Comparison of ENCODE assay signal across 12 cellular contexts in the genomic region with DNA sequence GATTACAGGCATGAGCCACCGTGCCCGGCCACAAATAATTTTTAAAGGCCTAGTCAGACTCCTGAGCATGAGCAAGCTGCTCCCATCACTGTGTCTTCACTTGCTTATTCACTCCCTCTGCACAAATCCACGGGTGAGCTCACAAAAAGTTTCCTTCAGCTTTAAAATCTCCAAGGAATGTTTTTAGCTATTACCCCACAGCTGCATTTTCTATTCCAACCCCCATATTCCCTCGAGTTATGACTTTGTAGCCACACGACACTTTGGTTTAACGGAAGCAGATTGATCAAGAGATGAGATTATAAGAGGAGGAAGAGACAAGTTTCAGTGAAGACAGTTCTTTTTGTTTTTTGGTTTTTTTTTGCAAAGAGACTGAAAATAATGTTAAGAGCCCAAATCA. TPM values are rescaled to one million over a fixed set of nuclear protein-coding genes. Genes with fewer than 3 reads are reported as not detected.
DNase-seq lines count a peak whose midpoint lies in the region; ATAC-seq and TF ChIP-seq lines count a peak whose summit lies in the region.
"Had no signal": no experiment of that assay in that cellular context is flagged by ENCODE, and none has a peak within 500 bp of the region (broad histone marks: within the 10 kb centered on the region; RNA-seq: fewer than 3 reads in every experiment).

No MANE protein-coding gene starts in this region.

- H3K36me3 Mint-ChIP-seq in activated T-cell treated with anti-CD3 and anti-CD28 coated beads, Interleukin-2, amount 50 U/mL, for 72 hours (ENCODE audit: insufficient read depth in 2 of 2), result peaks cover 0 to 5% of the 10 kb centered on the region in 2 donors
- no peaks in the 10 kb centered on the region for H3K36me3 Mint-ChIP-seq in chondrocyte (ENCODE audit: low read depth)

- ATAC-seq in activated T-cell treated with anti-CD3 and anti-CD28 coated beads, Interleukin-2, amount 50 U/mL, for 72 hours (replicated peaks in 1 of 2), result peak; percentile 45 to 61
- peak; percentile 28 for ATAC-seq in stimulated activated naive CD8-positive, alpha-beta T cell treated with anti-CD3 and anti-CD28 coated beads, Interleukin-15, Interleukin-2, amounts not matched to agents 100 U/mL and 50 U/mL, for 24 hours
- ATAC-seq in HG03457 (IDR thresholded peaks at IDR 0.05; ENCODE audit: unreplicated experiment) (no peak), omental fat pad (ENCODE audit: low FRiP score) (no peak)
- ATAC-seq: esophagus mucosa had no signal

- no peak for TF ChIP-seq CTCF in chondrocyte (IDR thresholded peaks at IDR 0.05)
- TF ChIP-seq CTCF in omental fat pad (IDR thresholded peaks at IDR 0.05), result no peak

- DNase-seq in activated T-cell treated with anti-CD3 and anti-CD28 coated beads, Interleukin-2, amount 50 U/mL, for 72 hours, result no peak
- DNase-seq in activated T-cell treated with anti-CD3 and anti-CD28 coated beads for 4 hours (no peak), NOMO-1 treated with DMSO at 0.1 percent for 48 hours (lab: John Stamatoyannopoulos, UW; ENCODE audit: unreplicated experiment) (peak; percentile 52), chondrocyte (ENCODE audit: low spot score) (no peak), omental fat pad (ENCODE audit: low spot score) (no peak), anterior cingulate cortex (lab: John Stamatoyannopoulos, UW) (no peak)
- DNase-seq in stimulated activated naive CD8-positive, alpha-beta T cell treated with anti-CD3 and anti-CD28 coated beads, Interleukin-15, Interleukin-2, amounts not matched to agents 100 U/mL and 50 U/mL, for 24 hours, result no peak
- DNase-seq: MG63; SJCRH30; stimulated activated CD4-positive, alpha-beta T cell treated with anti-CD3 and anti-CD28 coated beads, Interleukin-1b, Interleukin-23, amount 100 ng/mL, for 48 hours had no signal

- peak overlapping the region; percentile 75 to 80 for H3K4me3 Mint-ChIP-seq in activated T-cell treated with anti-CD3 and anti-CD28 coated beads, Interleukin-2, amount 50 U/mL, for 72 hours
- H3K4me3 Mint-ChIP-seq in chondrocyte (ENCODE audit: unreplicated experiment), result no peak overlapping the region

- H3K4me1 Mint-ChIP-seq in activated T-cell treated with anti-CD3 and anti-CD28 coated beads, Interleukin-2, amount 50 U/mL, for 72 hours (ENCODE audit: low read depth), result peaks cover 88% of the 10 kb centered on the region
- peaks cover 14% of the 10 kb centered on the region for H3K4me1 Mint-ChIP-seq in chondrocyte (ENCODE audit: low read depth)

- H3K9me3 Mint-ChIP-seq in activated T-cell treated with anti-CD3 and anti-CD28 coated beads, Interleukin-2, amount 50 U/mL, for 72 hours, result no peaks in the 10 kb centered on the region
- H3K9me3 Mint-ChIP-seq in chondrocyte (ENCODE audit: low read depth), result no peaks in the 10 kb centered on the region

- H3K27ac Mint-ChIP-seq in activated T-cell treated with anti-CD3 and anti-CD28 coated beads, Interleukin-2, amount 50 U/mL, for 72 hours, result peak overlapping the region; percentile 92
- H3K27ac Mint-ChIP-seq in chondrocyte (ENCODE audit: unreplicated experiment), result peak overlapping the region; percentile 75

- H3K27me3 Mint-ChIP-seq in activated T-cell treated with anti-CD3 and anti-CD28 coated beads, Interleukin-2, amount 50 U/mL, for 72 hours (ENCODE audit: low read depth), result no peaks in the 10 kb centered on the region
- H3K27me3 Mint-ChIP-seq in chondrocyte (ENCODE audit: low read depth), result no peaks in the 10 kb centered on the region

RNA-seq across cellular contexts. Expression of a gene that starts 49.1 kb away (rescaled TPM):
- total RNA-seq in activated T-cell treated with anti-CD3 and anti-CD28 coated beads, Interleukin-2, amount 50 U/mL, for 72 hours, result 10 to 100 TPM; 39.9 to 59.3 TPM
- total RNA-seq in chondrocyte, result 6.7 to 11.7 TPM (median 11.3 TPM) in 3 replicates
- 10 to 100 TPM; 14.2 to 30.4 (median 19.5) TPM for total RNA-seq in omental fat pad

Comparison
In these comparisons a context has a peak if more than half of its experiments do, and no peak if none do; other contexts are left out.
1. ATAC-seq: peak in activated T-cell treated with anti-CD3 and anti-CD28 coated beads, Interleukin-2, amount 50 U/mL, for 72 hours (2 of 2) and stimulated activated naive CD8-positive, alpha-beta T cell treated with anti-CD3 and anti-CD28 coated beads, Interleukin-15, Interleukin-2, amounts not matched to agents 100 U/mL and 50 U/mL, for 24 hours (single experiment); none in HG03457 (single experiment) and omental fat pad (single experiment).